ENCODE assay signal across 11 cellular contexts in genomic region chr22:36587289-36588154, GRCh38. TPM values are rescaled to one million over a fixed set of nuclear protein-coding genes. Genes with fewer than 3 reads are reported as not detected.
DNase-seq lines count a peak whose midpoint lies in the region; ATAC-seq and TF ChIP-seq lines count a peak whose summit lies in the region.
"Had no signal": no experiment of that assay in that cellular context is flagged by ENCODE, and none has a peak within 500 bp of the region (broad histone marks: within the 10 kb centered on the region; RNA-seq: fewer than 3 reads in every experiment).

No MANE protein-coding gene starts in this region.

- H3K9me3 ChIP-seq in vagina: no peaks in the 10 kb centered on the region
- H3K9me3 ChIP-seq in body of pancreas: no peaks in the 10 kb centered on the region
- H3K9me3 ChIP-seq: left lung, Peyer's patch had no signal

- H3K4me1 ChIP-seq in foreskin keratinocyte: peaks cover 11% of the 10 kb centered on the region
- H3K4me1 ChIP-seq in vagina: peaks cover 11% of the 10 kb centered on the region
- no peaks in the 10 kb centered on the region for H3K4me1 ChIP-seq in body of pancreas
- H3K4me1 ChIP-seq: left lung, Peyer's patch had no signal

- H3K4me3 ChIP-seq in vagina (peak overlapping the region; percentile 21 to 23), body of pancreas (no peak overlapping the region)
- H3K4me3 ChIP-seq: left lung, Peyer's patch had no signal

- no peak overlapping the region for H3K27ac ChIP-seq in foreskin keratinocyte
- H3K27ac ChIP-seq in vagina: no peak overlapping the region
- H3K27ac ChIP-seq in body of pancreas: no peak overlapping the region
- H3K27ac ChIP-seq: left lung, Peyer's patch had no signal

- H3K27ac Mint-ChIP-seq in activated CD4-positive, alpha-beta memory T cell treated with anti-CD3 and anti-CD28 coated beads for 36 hours: no peak overlapping the region

- H3K36me3 ChIP-seq in vagina: no peaks in the 10 kb centered on the region
- no peaks in the 10 kb centered on the region for H3K36me3 ChIP-seq in body of pancreas (replicated peaks in 1 of 2; ENCODE audit: insufficient read depth in 1 of 2, low read depth in 2 of 2)
- H3K36me3 ChIP-seq: left lung, Peyer's patch had no signal

- intact Hi-C loops in vagina (cut with DNase I): no loop called here
- intact Hi-C loops in activated CD4-positive, alpha-beta memory T cell treated with anti-CD3 and anti-CD28 coated beads for 36 hours (cut with micrococcal nuclease): no loop called here
- intact Hi-C loops in body of pancreas (cut with DNase I): no loop called here

- CTCF ChIA-PET in activated CD4-positive, alpha-beta memory T cell treated with anti-CD3 and anti-CD28 coated beads for 36 hours (lab: Charles Lee): no interaction called here

- H3K36me3 Mint-ChIP-seq in activated CD4-positive, alpha-beta memory T cell treated with anti-CD3 and anti-CD28 coated beads for 36 hours: no peaks in the 10 kb centered on the region

- WGBS in body of pancreas, 2 donors: 70 to 79% methylated on average over 15 to 20 of the region's 20 CpGs

- H3K4me3 Mint-ChIP-seq in activated CD4-positive, alpha-beta memory T cell treated with anti-CD3 and anti-CD28 coated beads for 36 hours: no peak overlapping the region

- no peaks in the 10 kb centered on the region for H3K4me1 Mint-ChIP-seq in activated CD4-positive, alpha-beta memory T cell treated with anti-CD3 and anti-CD28 coated beads for 36 hours (ENCODE audit: low read depth)

- TF ChIP-seq CTCF in foreskin keratinocyte (conservative IDR thresholded peaks at IDR 0.05) (no peak), vagina (IDR thresholded peaks at IDR 0.05) (no peak), body of pancreas (IDR thresholded peaks at IDR 0.05) (no peak)

- H3K27me3 Mint-ChIP-seq in activated CD4-positive, alpha-beta memory T cell treated with anti-CD3 and anti-CD28 coated beads for 36 hours: peaks cover 31% of the 10 kb centered on the region

- ATAC-seq in foreskin keratinocyte: peak; percentile 22
- ATAC-seq in body of pancreas: no peak
- ATAC-seq: left lung had no signal

- H3K9me3 Mint-ChIP-seq in activated CD4-positive, alpha-beta memory T cell treated with anti-CD3 and anti-CD28 coated beads for 36 hours: peaks cover 10% of the 10 kb centered on the region

- peak; percentile 47 for DNase-seq in HCEC 1CT
- peak; percentile 27 for DNase-seq in amniotic stem cell (lab: John Stamatoyannopoulos, UW)
- peak; percentile 20 to 40 for DNase-seq in foreskin keratinocyte
- no peak for DNase-seq in vagina (ENCODE audit: extremely low spot score in 2 of 2)
- no peak for DNase-seq in activated CD4-positive, alpha-beta memory T cell treated with anti-CD3 and anti-CD28 coated beads for 36 hours
- no peak for DNase-seq in germinal center (ENCODE audit: low spot score)
- DNase-seq in body of pancreas: no peak
- DNase-seq: left lung, NCI-H1694, Peyer's patch, T1000 had no signal

- H3K27me3 ChIP-seq in foreskin keratinocyte (peaks cover 4% of the 10 kb centered on the region), vagina (peaks cover 3% of the 10 kb centered on the region), body of pancreas (no peaks in the 10 kb centered on the region)
- H3K27me3 ChIP-seq: Peyer's patch had no signal

- POLR2A ChIA-PET in activated CD4-positive, alpha-beta memory T cell treated with anti-CD3 and anti-CD28 coated beads for 36 hours (lab: Charles Lee): no interaction called here

- TF ChIP-seq POLR2A in vagina (IDR thresholded peaks at IDR 0.05) (no peak), body of pancreas (IDR thresholded peaks at IDR 0.05) (no peak)

RNA-seq across cellular contexts. Expression of gene EIF3D, which starts 58.6 kb away (rescaled TPM):
- total RNA-seq in foreskin keratinocyte (264 and 268 TPM in 2 replicates), vagina (266 TPM), body of pancreas (100 to 1,000 TPM; 136 to 177 TPM)
- polyA plus RNA-seq in foreskin keratinocyte: 258 and 261 TPM in 2 replicates
- 100 to 1,000 TPM; 314 to 321 TPM for total RNA-seq in activated CD4-positive, alpha-beta memory T cell treated with anti-CD3 and anti-CD28 coated beads for 36 hours

Comparison
In these comparisons a context has a peak if more than half of its experiments do, and no peak if none do; other contexts are left out.
1. DNase-seq: peak in HCEC 1CT (single experiment), amniotic stem cell (single experiment) and foreskin keratinocyte (2 of 2); none in vagina (0 of 2), activated CD4-positive, alpha-beta memory T cell treated with anti-CD3 and anti-CD28 coated beads for 36 hours (single experiment), germinal center (single experiment) and body of pancreas (0 of 4).
2. H3K4me3 ChIP-seq: peak in vagina (2 of 2); none in body of pancreas (0 of 2).